ENCODE assay signal across 8 cellular contexts in genomic region chr7:56033671-56034432, GRCh38. TPM values are rescaled to one million over a fixed set of nuclear protein-coding genes. Genes with fewer than 3 reads are reported as not detected.
A peak's percentile ranks its signal among the peaks of the same experiment; 100 is the strongest.
DNase-seq lines count a peak whose midpoint lies in the region; ATAC-seq and TF ChIP-seq lines count a peak whose summit lies in the region.

No MANE protein-coding gene starts in this region.

- no peaks in the 10 kb centered on the region for H3K27me3 ChIP-seq in neuron (ENCODE audit: insufficient read depth, low read length)

- H2AFZ ChIP-seq in neuron (ENCODE audit: low read depth, low read length), result peak overlapping the region; percentile 79

- TF ChIP-seq EP300 in Ishikawa (IDR thresholded peaks at IDR 0.05; ENCODE audit: borderline replicate concordance), result 0 out of 2 replicates have a peak, but pooled peaks have one; percentile 38

- no peak overlapping the region for H3K27ac ChIP-seq in substantia nigra (ENCODE audit: low read depth, low read length, poor library complexity, severe bottlenecking)

- H3K27ac Mint-ChIP-seq in activated T-helper 17 cell treated with anti-CD3 and anti-CD28 coated beads, Interleukin-2, amount 50 U/mL, for 72 hours, result peak overlapping the region; percentile 65

- peaks cover 24% of the 10 kb centered on the region for H3K36me3 ChIP-seq in neuron (ENCODE audit: insufficient read depth, low read length)

- no peaks in the 10 kb centered on the region for H3K27me3 Mint-ChIP-seq in activated T-helper 17 cell treated with anti-CD3 and anti-CD28 coated beads, Interleukin-2, amount 50 U/mL, for 72 hours

- peak; percentile 37 for TF ChIP-seq CTCF in fibroblast of villous mesenchyme (IDR thresholded peaks at IDR 0.05; ENCODE audit: insufficient read depth, low read depth, low read length)

- no peak for TF ChIP-seq RAD21 in Ishikawa (IDR thresholded peaks at IDR 0.05; ENCODE audit: low read depth)

- no peaks in the 10 kb centered on the region for H3K9me3 ChIP-seq in neuron (ENCODE audit: low read length)

- no peaks in the 10 kb centered on the region for H3K4me1 ChIP-seq in neuron (ENCODE audit: insufficient read depth, low read length)

- H3K4me3 ChIP-seq in fibroblast of villous mesenchyme (ENCODE audit: low read depth, low read length), result peak overlapping the region; percentile 72
- peak overlapping the region; percentile 49 for H3K4me3 ChIP-seq in neuron (ENCODE audit: low read length)

- H3K9me3 Mint-ChIP-seq in activated T-helper 17 cell treated with anti-CD3 and anti-CD28 coated beads, Interleukin-2, amount 50 U/mL, for 72 hours, result no peaks in the 10 kb centered on the region

- DNase-seq in Daoy (ENCODE audit: low read depth), result peak; percentile 83
- DNase-seq in RPMI7951 (ENCODE audit: low read depth), result peak; percentile 90
- peak; percentile 87 for DNase-seq in fibroblast of villous mesenchyme (ENCODE audit: low read depth)
- DNase-seq in substantia nigra (lab: John Stamatoyannopoulos, UW), result peak in 40 of 49 donors; percentile 2 to 60 (median 23)

- peak; percentile 96 for ATAC-seq in GM21717 (IDR thresholded peaks at IDR 0.05; ENCODE audit: unreplicated experiment)
- ATAC-seq in activated T-helper 17 cell treated with anti-CD3 and anti-CD28 coated beads, Interleukin-2, amount 50 U/mL, for 72 hours (replicated peaks), result peak; percentile 95

- peak overlapping the region; percentile 90 for H3K4me3 Mint-ChIP-seq in activated T-helper 17 cell treated with anti-CD3 and anti-CD28 coated beads, Interleukin-2, amount 50 U/mL, for 72 hours

- H3K4me1 Mint-ChIP-seq in activated T-helper 17 cell treated with anti-CD3 and anti-CD28 coated beads, Interleukin-2, amount 50 U/mL, for 72 hours, result peaks cover 5% of the 10 kb centered on the region

- peaks cover 19% of the 10 kb centered on the region for H3K36me3 Mint-ChIP-seq in activated T-helper 17 cell treated with anti-CD3 and anti-CD28 coated beads, Interleukin-2, amount 50 U/mL, for 72 hours (ENCODE audit: low read depth)

TF ChIP-seq in Ishikawa, 13 proteins besides CTCF, POLR2A, EP300 and RAD21:
- TF ChIP-seq TEAD4 (IDR thresholded peaks at IDR 0.05), result no peak
- TF ChIP-seq CEBPB (IDR thresholded peaks at IDR 0.05), result peak; percentile 95
- TF ChIP-seq ZBTB7A (IDR thresholded peaks at IDR 0.05; ENCODE audit: low read depth), result peak; percentile 90
- no peak for TF ChIP-seq EGR1 (IDR thresholded peaks at IDR 0.05)
- TF ChIP-seq TAF1 (IDR thresholded peaks at IDR 0.05; ENCODE audit: low read depth), result peak; percentile 54; the same call in 1 of the 2 replicates
- TF ChIP-seq MAX (IDR thresholded peaks at IDR 0.05), result peak; percentile 49; the same call in 1 of the 2 replicates
- TF ChIP-seq REST (IDR thresholded peaks at IDR 0.05; ENCODE audit: low read depth), result no peak
- TF ChIP-seq TCF12 (IDR thresholded peaks at IDR 0.05; ENCODE audit: low read depth), result peak; percentile 55; the same call in 1 of the 2 replicates
- 0 out of 2 replicates have a peak, but pooled peaks have one; percentile 18 for TF ChIP-seq YY1 (IDR thresholded peaks at IDR 0.05; ENCODE audit: low read depth)

RNA-seq across cellular contexts. Expression of gene PSPH, which starts 17.4 kb away (rescaled TPM):
- total RNA-seq in Daoy (2014; rRNA removed; shearing (Covaris generic)), result 113 and 129 TPM in 2 replicates
- total RNA-seq in RPMI7951 (2014; rRNA removed; shearing (Covaris generic)), result 82.3 and 98.0 TPM in 2 replicates
- total RNA-seq in activated T-helper 17 cell treated with anti-CD3 and anti-CD28 coated beads, Interleukin-2, amount 50 U/mL, for 72 hours, result 10 to 100 TPM in 1 of 2 donors, 1 to 10 TPM in 1; 8.3 to 25.4 TPM
- total RNA-seq in fibroblast of villous mesenchyme, result 106 and 125 TPM in 2 replicates

RNA-seq across cellular contexts. Expression of gene CCT6A, which starts 17.7 kb away (rescaled TPM):
- 1,003 and 1,301 TPM in 2 replicates for total RNA-seq in Daoy (2014; rRNA removed; shearing (Covaris generic))
- total RNA-seq in RPMI7951 (2014; rRNA removed; shearing (Covaris generic)), result 372 and 490 TPM in 2 replicates
- total RNA-seq in activated T-helper 17 cell treated with anti-CD3 and anti-CD28 coated beads, Interleukin-2, amount 50 U/mL, for 72 hours, result 100 to 1,000 TPM; 108 to 232 TPM
- total RNA-seq in fibroblast of villous mesenchyme, result 148 and 187 TPM in 2 replicates

RNA-seq across cellular contexts. Expression of gene SUMF2, which starts 30.2 kb away (rescaled TPM):
- total RNA-seq in Daoy (2014; rRNA removed; shearing (Covaris generic)), result 167 and 168 TPM in 2 replicates
- 107 and 119 TPM in 2 replicates for total RNA-seq in RPMI7951 (2014; rRNA removed; shearing (Covaris generic))
- total RNA-seq in activated T-helper 17 cell treated with anti-CD3 and anti-CD28 coated beads, Interleukin-2, amount 50 U/mL, for 72 hours, result 10 to 100 TPM; 88.2 to 89.6 TPM
- 167 and 209 TPM in 2 replicates for total RNA-seq in fibroblast of villous mesenchyme

RNA-seq across cellular contexts. Expression of gene PHKG1, which starts 58.9 kb away (rescaled TPM):
- 1.5 TPM in 1 of 2 replicates, not detected in the other for total RNA-seq in Daoy (2014; rRNA removed; shearing (Covaris generic))
- 0.39 and 0.96 TPM in 2 replicates for total RNA-seq in RPMI7951 (2014; rRNA removed; shearing (Covaris generic))
- 1 to 10 TPM; 3.0 to 6.0 TPM for total RNA-seq in activated T-helper 17 cell treated with anti-CD3 and anti-CD28 coated beads, Interleukin-2, amount 50 U/mL, for 72 hours
- total RNA-seq in fibroblast of villous mesenchyme, result 0.43 and 0.64 TPM in 2 replicates

Comparison
In these comparisons a context has a peak if more than half of its experiments do, and no peak if none do; other contexts are left out.
1. DNase-seq: peak in every context shown above with its lines; median percentile 90 in RPMI7951; 87 in fibroblast of villous mesenchyme; 83 in Daoy; 23 in substantia nigra.